Comparison of ENCODE assay signal across 36 cellular contexts in genomic region chr20:19745106-19745505, GRCh38. TPM values are rescaled to one million over a fixed set of nuclear protein-coding genes. Genes with fewer than 3 reads are reported as not detected.
"Had no signal": no experiment of that assay in that cellular context is flagged by ENCODE, and none has a peak within 500 bp of the region (broad histone marks: within the 10 kb centered on the region; RNA-seq: fewer than 3 reads in every experiment).

No MANE protein-coding gene starts in this region.

- H3K4me3 ChIP-seq: adrenal gland, body of pancreas, breast epithelium had no signal

- DNase-seq: activated B cell treated with CpG ODN at 0.5 μM for 24 hours; activated CD4-positive, alpha-beta memory T cell treated with anti-CD3 and anti-CD28 coated beads for 36 hours; activated CD4-positive, alpha-beta T cell treated with anti-CD3 and anti-CD28 coated beads for 4 hours; activated CD4-positive, alpha-beta T cell treated with anti-CD3 and anti-CD28 coated beads, Interleukin-2, amount 10 ng/mL, durations not matched to agents 24 days and 14 days; activated CD4-positive, alpha-beta T cell treated with anti-CD3 and anti-CD28 coated beads, Interleukin-2, amount 50 U/mL, for 1 hour; activated CD4-positive, alpha-beta T cell treated with anti-CD3 and anti-CD28 coated beads, Interleukin-2, amount 50 U/mL, for 4 hours; activated CD4-positive, CD25-positive, alpha-beta regulatory T cell treated with anti-CD3 and anti-CD28 coated beads, Interleukin-2, amount 50 U/mL, for 72 hours; activated CD8-positive, alpha-beta memory T cell treated with anti-CD3 and anti-CD28 coated beads, Interleukin-2, amount 50 U/mL, for 4 hours; activated CD8-positive, alpha-beta T cell treated with anti-CD3 and anti-CD28 coated beads for 36 hours; activated effector memory CD4-positive, alpha-beta T cell treated with anti-CD3 and anti-CD28 coated beads, Interleukin-2, amount 50 U/mL, for 16 hours; activated gamma-delta T cell treated with Interleukin-2 at 50 U/mL for 16 hours; activated naive CD4-positive, alpha-beta T cell; activated naive CD4-positive, alpha-beta T cell treated with anti-CD3 and anti-CD28 coated beads for 36 hours; activated naive CD4-positive, alpha-beta T cell treated with anti-CD3 and anti-CD28 coated beads, Interleukin-2, amount 50 U/mL, for 16 hours; activated naive CD8-positive, alpha-beta T cell treated with anti-CD3 and anti-CD28 coated beads for 36 hours; activated T-cell treated with anti-CD3 and anti-CD28 coated beads for 4 hours; activated T-cell treated with anti-CD3 and anti-CD28 coated beads, Interleukin-2, amount 50 U/mL, for 1 hour; activated T-cell treated with anti-CD3 and anti-CD28 coated beads, Interleukin-2, amount 50 U/mL, for 4 hours; activated T-cell treated with anti-CD3 and anti-CD28 coated beads, Interleukin-2, amount 50 U/mL, for 72 hours; adrenal gland; amniotic stem cell; aorta; body of pancreas; brain microvascular endothelial cell; central memory CD4-positive, alpha-beta T cell; T-helper 1 cell; T-helper 2 cell; T-helper 9 cell had no signal

- H3K4me1 ChIP-seq: adrenal gland, body of pancreas, breast epithelium had no signal

- H3K4me3 Mint-ChIP-seq: activated B cell treated with CpG ODN at 0.5 μM for 24 hours; activated CD4-positive, alpha-beta memory T cell treated with anti-CD3 and anti-CD28 coated beads for 36 hours; activated CD4-positive, alpha-beta T cell treated with anti-CD3 and anti-CD28 coated beads, Interleukin-2, amount 10 ng/mL, durations not matched to agents 24 days and 14 days; activated CD8-positive, alpha-beta T cell treated with anti-CD3 and anti-CD28 coated beads for 36 hours; activated naive CD4-positive, alpha-beta T cell treated with anti-CD3 and anti-CD28 coated beads for 36 hours; activated naive CD8-positive, alpha-beta T cell treated with anti-CD3 and anti-CD28 coated beads for 36 hours; activated T-cell treated with anti-CD3 and anti-CD28 coated beads, Interleukin-2, amount 50 U/mL, for 4 hours; activated T-cell treated with anti-CD3 and anti-CD28 coated beads, Interleukin-2, amount 50 U/mL, for 72 hours; activated T-helper 1 cell treated with anti-CD3 and anti-CD28 coated beads, Interleukin-12 subunit alpha, Interleukin-12 subunit beta, Interleukin-2, Interleukin-4 antibody, amounts not matched to agents 30 ng/mL and 10 ng/mL and 1 ng/mL, durations not matched to agents 14 hours and 24 hours and 36 hours; activated T-helper 17 cell treated with anti-CD3 and anti-CD28 coated beads, Interleukin-2, amount 50 U/mL, for 72 hours; T-helper 1 cell treated with Interleukin-12 subunit alpha and Interleukin-12 subunit beta and Interleukin-4 antibody, amounts not matched to agents 30 μg/mL and 1 μg/mL, for 36 hours; T-helper 2 cell treated with Interferon-gamma antibody and Interleukin-4, amounts not matched to agents 5 μg/mL and 100 μg/mL, for 36 hours had no signal

- H3K27me3 Mint-ChIP-seq: activated CD4-positive, alpha-beta T cell treated with anti-CD3 and anti-CD28 coated beads, Interleukin-2, amount 10 ng/mL, durations not matched to agents 24 days and 14 days had no signal

- H3K4me1 Mint-ChIP-seq: activated B cell treated with CpG ODN at 0.5 μM for 24 hours; activated CD4-positive, alpha-beta T cell treated with anti-CD3 and anti-CD28 coated beads, Interleukin-2, amount 10 ng/mL, durations not matched to agents 24 days and 14 days; activated naive CD8-positive, alpha-beta T cell treated with anti-CD3 and anti-CD28 coated beads for 36 hours; activated T-helper 17 cell treated with anti-CD3 and anti-CD28 coated beads, Interleukin-2, amount 50 U/mL, for 72 hours had no signal

- H3K27me3 ChIP-seq: adrenal gland, body of pancreas, brain microvascular endothelial cell, breast epithelium had no signal

- H3K27ac Mint-ChIP-seq: activated B cell treated with CpG ODN at 0.5 μM for 24 hours; activated CD4-positive, alpha-beta memory T cell treated with anti-CD3 and anti-CD28 coated beads for 36 hours; activated CD4-positive, alpha-beta T cell treated with anti-CD3 and anti-CD28 coated beads, Interleukin-2, amount 10 ng/mL, durations not matched to agents 24 days and 14 days; activated CD8-positive, alpha-beta T cell treated with anti-CD3 and anti-CD28 coated beads for 36 hours; activated naive CD4-positive, alpha-beta T cell treated with anti-CD3 and anti-CD28 coated beads for 36 hours; activated naive CD4-positive, alpha-beta T cell treated with anti-CD3 and anti-CD28 coated beads, Interleukin-2, amount 50 U/mL, for 72 hours; activated naive CD8-positive, alpha-beta T cell treated with anti-CD3 and anti-CD28 coated beads for 36 hours; activated T-cell treated with anti-CD3 and anti-CD28 coated beads, Interleukin-2, amount 50 U/mL, for 72 hours; activated T-helper 1 cell treated with anti-CD3 and anti-CD28 coated beads, Interleukin-12 subunit alpha, Interleukin-12 subunit beta, Interleukin-2, Interleukin-4 antibody, amounts not matched to agents 30 ng/mL and 10 ng/mL and 1 ng/mL, durations not matched to agents 14 hours and 24 hours and 36 hours; activated T-helper 17 cell treated with anti-CD3 and anti-CD28 coated beads, Interleukin-2, amount 50 U/mL, for 72 hours; T-helper 1 cell treated with Interleukin-12 subunit alpha and Interleukin-12 subunit beta and Interleukin-4 antibody, amounts not matched to agents 30 μg/mL and 1 μg/mL, for 36 hours; T-helper 2 cell treated with Interferon-gamma antibody and Interleukin-4, amounts not matched to agents 5 μg/mL and 100 μg/mL, for 36 hours had no signal

- H3K36me3 Mint-ChIP-seq: activated CD4-positive, alpha-beta memory T cell treated with anti-CD3 and anti-CD28 coated beads for 36 hours; activated naive CD4-positive, alpha-beta T cell treated with anti-CD3 and anti-CD28 coated beads, Interleukin-2, amount 50 U/mL, for 72 hours; activated naive CD8-positive, alpha-beta T cell treated with anti-CD3 and anti-CD28 coated beads for 36 hours had no signal

- H3K36me3 ChIP-seq: adrenal gland, brain microvascular endothelial cell, breast epithelium had no signal

- H3K27ac ChIP-seq: adrenal gland, body of pancreas, brain microvascular endothelial cell, breast epithelium, VCaP had no signal

- H3K9me3 Mint-ChIP-seq: activated CD4-positive, alpha-beta T cell treated with anti-CD3 and anti-CD28 coated beads, Interleukin-2, amount 10 ng/mL, durations not matched to agents 24 days and 14 days had no signal

- H3K9me3 ChIP-seq: adrenal gland, body of pancreas, breast epithelium had no signal

- ATAC-seq: activated CD8-positive, alpha-beta T cell treated with anti-CD3 and anti-CD28 coated beads for 36 hours; activated naive CD4-positive, alpha-beta T cell treated with anti-CD3 and anti-CD28 coated beads, Interleukin-2, amount 50 U/mL, for 72 hours; activated T-cell treated with anti-CD3 and anti-CD28 coated beads, Interleukin-2, amount 50 U/mL, for 4 hours; activated T-cell treated with anti-CD3 and anti-CD28 coated beads, Interleukin-2, amount 50 U/mL, for 72 hours; activated T-helper 17 cell treated with anti-CD3 and anti-CD28 coated beads, Interleukin-2, amount 50 U/mL, for 72 hours; body of pancreas had no signal

RNA-seq across cellular contexts. Expression of gene RIN2, which starts 13.0 kb away (rescaled TPM):
- total RNA-seq: activated CD4-positive, alpha-beta memory T cell treated with anti-CD3 and anti-CD28 coated beads for 36 hours; activated CD4-positive, alpha-beta T cell treated with anti-CD3 and anti-CD28 coated beads, Interleukin-2, amount 10 ng/mL, durations not matched to agents 24 days and 14 days; activated CD8-positive, alpha-beta memory T cell treated with anti-CD3 and anti-CD28 coated beads for 36 hours; activated CD8-positive, alpha-beta T cell treated with anti-CD3 and anti-CD28 coated beads for 36 hours; activated naive CD4-positive, alpha-beta T cell treated with anti-CD3 and anti-CD28 coated beads for 36 hours; activated naive CD4-positive, alpha-beta T cell treated with anti-CD3 and anti-CD28 coated beads, Interleukin-2, amount 50 U/mL, for 72 hours; activated naive CD8-positive, alpha-beta T cell treated with anti-CD3 and anti-CD28 coated beads for 36 hours; activated T-cell treated with anti-CD3 and anti-CD28 coated beads, Interleukin-2, amount 50 U/mL, for 72 hours; activated T-helper 1 cell treated with anti-CD3 and anti-CD28 coated beads, Interleukin-12 subunit alpha, Interleukin-12 subunit beta, Interleukin-2, Interleukin-4 antibody, amounts not matched to agents 30 ng/mL and 10 ng/mL and 1 ng/mL, durations not matched to agents 14 hours and 24 hours and 36 hours; activated T-helper 17 cell treated with anti-CD3 and anti-CD28 coated beads, Interleukin-2, amount 50 U/mL, for 72 hours had no signal
